In genomic region chr9:127395491-127396252, GRCh38 we compare ENCODE assay signal across 9 cellular contexts. TPM values are rescaled to one million over a fixed set of nuclear protein-coding genes. Genes with fewer than 3 reads are reported as not detected.
DNase-seq lines count a peak whose midpoint lies in the region; ATAC-seq and TF ChIP-seq lines count a peak whose summit lies in the region.
"Had no signal": no experiment of that assay in that cellular context is flagged by ENCODE, and none has a peak within 500 bp of the region (broad histone marks: within the 10 kb centered on the region; RNA-seq: fewer than 3 reads in every experiment).

No MANE protein-coding gene starts in this region.

- no peak for TF ChIP-seq EP300 in upper lobe of left lung (IDR thresholded peaks at IDR 0.05)

- H3K27ac ChIP-seq in heart left ventricle (no peak overlapping the region), right atrium auricular region (peak overlapping the region in 1 of 2 donors; percentile 1), lower lobe of right lung (peak overlapping the region; percentile 39), upper lobe of left lung (no peak overlapping the region)

- H3K36me3 ChIP-seq in heart left ventricle (peaks cover 0 to 39% (median 16%) of the 10 kb centered on the region in 9 donors), right atrium auricular region (no peaks in the 10 kb centered on the region), lower lobe of right lung (peaks cover 5% of the 10 kb centered on the region), upper lobe of left lung (peaks cover 0 to 7% (median 2%) of the 10 kb centered on the region in 4 donors)

- no peaks in the 10 kb centered on the region for H3K9me3 ChIP-seq in heart left ventricle
- H3K9me3 ChIP-seq in right atrium auricular region, result no peaks in the 10 kb centered on the region
- H3K9me3 ChIP-seq in lower lobe of right lung, result no peaks in the 10 kb centered on the region
- no peaks in the 10 kb centered on the region for H3K9me3 ChIP-seq in upper lobe of left lung

- H3K9me3 Mint-ChIP-seq in activated T-helper 2 cell treated with anti-CD3 and anti-CD28 coated beads, Interferon-gamma antibody, Interleukin-2, Interleukin-4, amounts not matched to agents 10 μg/mL and 5 μg/mL and 100 μg/mL, durations not matched to agents 14 hours and 24 hours and 36 hours, result no peaks in the 10 kb centered on the region

- H3K27me3 ChIP-seq in heart left ventricle (peaks cover 0 to 2% (median 0%) of the 10 kb centered on the region in 9 donors), right atrium auricular region (no peaks in the 10 kb centered on the region), lower lobe of right lung (ENCODE audit: low read depth) (no peaks in the 10 kb centered on the region), upper lobe of left lung (no peaks in the 10 kb centered on the region)

- intact Hi-C loops in heart left ventricle (cut with DNase I), result loop anchor here (2.0 to 10.0 kb wide), 9 partner anchors 29 to 178 kb away; partner anchors contain the start of genes LRSAM1 (in 1 of the 10), RPL12 (in 1 of the 10) and ZNF79 (in 1 of the 10)
- intact Hi-C loops in activated T-helper 2 cell treated with anti-CD3 and anti-CD28 coated beads, Interferon-gamma antibody, Interleukin-2, Interleukin-4, amounts not matched to agents 10 μg/mL and 5 μg/mL and 100 μg/mL, durations not matched to agents 14 hours and 24 hours and 36 hours (cut with micrococcal nuclease), result loop anchor here (1.0 kb wide), 1 partner anchor 7 kb away; no protein-coding TSS in a partner anchor
- intact Hi-C loops in lower lobe of right lung (cut with DNase I), result no loop called here

- ATAC-seq in heart left ventricle (no peak), lower lobe of right lung (no peak), upper lobe of left lung (ENCODE audit: low FRiP score in 2 of 2) (no peak), GM19463 (IDR thresholded peaks at IDR 0.05; ENCODE audit: unreplicated experiment) (no peak), HG03469 (IDR thresholded peaks at IDR 0.05; ENCODE audit: unreplicated experiment) (no peak)

- H3K4me1 Mint-ChIP-seq in activated T-helper 2 cell treated with anti-CD3 and anti-CD28 coated beads, Interferon-gamma antibody, Interleukin-2, Interleukin-4, amounts not matched to agents 10 μg/mL and 5 μg/mL and 100 μg/mL, durations not matched to agents 14 hours and 24 hours and 36 hours (ENCODE audit: low read depth), result peaks cover 18% of the 10 kb centered on the region

- no peak overlapping the region for H3K27ac Mint-ChIP-seq in activated T-helper 2 cell treated with anti-CD3 and anti-CD28 coated beads, Interferon-gamma antibody, Interleukin-2, Interleukin-4, amounts not matched to agents 10 μg/mL and 5 μg/mL and 100 μg/mL, durations not matched to agents 14 hours and 24 hours and 36 hours

- H3K4me1 ChIP-seq in heart left ventricle (peaks cover 0 to 26% (median 17%) of the 10 kb centered on the region in 12 donors), right atrium auricular region (peaks cover 0 to 22% of the 10 kb centered on the region in 2 donors), lower lobe of right lung (peaks cover 22% of the 10 kb centered on the region), upper lobe of left lung (peaks cover 13 to 29% (median 19%) of the 10 kb centered on the region in 4 donors)

- peaks cover 35% of the 10 kb centered on the region for H3K27me3 Mint-ChIP-seq in activated T-helper 2 cell treated with anti-CD3 and anti-CD28 coated beads, Interferon-gamma antibody, Interleukin-2, Interleukin-4, amounts not matched to agents 10 μg/mL and 5 μg/mL and 100 μg/mL, durations not matched to agents 14 hours and 24 hours and 36 hours (ENCODE audit: low read depth)

- 80 to 87% (median 84%) methylated on average over 7 of the region's 7 CpGs for WGBS in heart left ventricle, 4 donors
- 76% methylated on average over 7 of the region's 7 CpGs for WGBS in upper lobe of left lung, 2 donors

- H3K36me3 Mint-ChIP-seq in activated T-helper 2 cell treated with anti-CD3 and anti-CD28 coated beads, Interferon-gamma antibody, Interleukin-2, Interleukin-4, amounts not matched to agents 10 μg/mL and 5 μg/mL and 100 μg/mL, durations not matched to agents 14 hours and 24 hours and 36 hours (ENCODE audit: low read depth), result no peaks in the 10 kb centered on the region

- peak overlapping the region; percentile 65 for H3K4me3 Mint-ChIP-seq in activated T-helper 2 cell treated with anti-CD3 and anti-CD28 coated beads, Interferon-gamma antibody, Interleukin-2, Interleukin-4, amounts not matched to agents 10 μg/mL and 5 μg/mL and 100 μg/mL, durations not matched to agents 14 hours and 24 hours and 36 hours (ENCODE audit: low read depth)

- H3K4me3 ChIP-seq in heart left ventricle, result peak overlapping the region in 7 of 12 donors; percentile 38 to 90 (median 60)
- H3K4me3 ChIP-seq in right atrium auricular region, result peak overlapping the region in 1 of 2 donors; percentile 61
- H3K4me3 ChIP-seq in lower lobe of right lung, result peak overlapping the region; percentile 79
- peak overlapping the region in 3 of 4 donors; percentile 93 to 96 (median 95) for H3K4me3 ChIP-seq in upper lobe of left lung

- DNase-seq in heart left ventricle, result no peak
- no peak for DNase-seq in right atrium auricular region (ENCODE audit: low spot score)
- DNase-seq in activated T-helper 2 cell treated with anti-CD3 and anti-CD28 coated beads, Interferon-gamma antibody, Interleukin-2, Interleukin-4, amounts not matched to agents 10 μg/mL and 5 μg/mL and 100 μg/mL, durations not matched to agents 14 hours and 24 hours and 36 hours (ENCODE audit: low spot score), result no peak
- DNase-seq in lower lobe of right lung, result no peak
- DNase-seq in upper lobe of left lung, result no peak
- DNase-seq in activated CD4-positive, alpha-beta T cell treated with anti-CD3 and anti-CD28 coated beads, Interleukin-2, amount 50 U/mL, for 48 hours, result no peak
- DNase-seq: NCI-H1092 had no signal

- TF ChIP-seq CTCF in heart left ventricle (IDR thresholded peaks at IDR 0.05) (no peak), right atrium auricular region (IDR thresholded peaks at IDR 0.05) (no peak), lower lobe of right lung (IDR thresholded peaks at IDR 0.05) (no peak), upper lobe of left lung (IDR thresholded peaks at IDR 0.05) (no peak)

- TF ChIP-seq POLR2A in heart left ventricle (IDR thresholded peaks at IDR 0.05) (no peak), upper lobe of left lung (IDR thresholded peaks at IDR 0.05) (no peak)

RNA-seq across cellular contexts. Expression of gene SLC2A8, which starts 1.3 kb away (rescaled TPM):
- total RNA-seq in heart left ventricle (10 to 100 TPM; 12.1 to 25.0 (median 14.9) TPM), right atrium auricular region (10 to 100 TPM; 19.2 to 19.8 TPM), lower lobe of right lung (18.5 TPM), upper lobe of left lung (10 to 100 TPM in 5 of 6 donors, 1 to 10 TPM in 1; 7.0 to 27.4 (median 20.2) TPM)
- polyA plus RNA-seq in heart left ventricle, result 10 to 100 TPM; 15.6 to 22.1 TPM
- total RNA-seq in activated T-helper 2 cell treated with anti-CD3 and anti-CD28 coated beads, Interferon-gamma antibody, Interleukin-2, Interleukin-4, amounts not matched to agents 10 μg/mL and 5 μg/mL and 100 μg/mL, durations not matched to agents 14 hours and 24 hours and 36 hours, result 9.8 and 10.7 TPM in 2 replicates

RNA-seq across cellular contexts. Expression of gene ZNF79, which starts 28.5 kb away (rescaled TPM):
- total RNA-seq in heart left ventricle, result 1 to 10 TPM; 4.6 to 7.4 (median 5.8) TPM
- 1 to 10 TPM; 3.1 to 3.6 TPM for polyA plus RNA-seq in heart left ventricle
- 1 to 10 TPM; 5.7 TPM for total RNA-seq in right atrium auricular region
- 11.9 and 14.4 TPM in 2 replicates for total RNA-seq in activated T-helper 2 cell treated with anti-CD3 and anti-CD28 coated beads, Interferon-gamma antibody, Interleukin-2, Interleukin-4, amounts not matched to agents 10 μg/mL and 5 μg/mL and 100 μg/mL, durations not matched to agents 14 hours and 24 hours and 36 hours
- total RNA-seq in lower lobe of right lung, result 9.5 TPM
- 10 to 100 TPM in 2 of 6 donors, 1 to 10 TPM in 4; 6.1 to 18.9 (median 9.2) TPM for total RNA-seq in upper lobe of left lung

RNA-seq across cellular contexts. Expression of gene RPL12, which starts 55.5 kb away (rescaled TPM):
- 100 to 1,000 TPM; 408 to 937 (median 547) TPM for total RNA-seq in heart left ventricle
- 1,000 to 10,000 TPM; 1,225 to 1,523 TPM for polyA plus RNA-seq in heart left ventricle
- 1,000 to 10,000 TPM in 1 of 2 donors, 100 to 1,000 TPM in 1; 623 to 1,266 TPM for total RNA-seq in right atrium auricular region
- total RNA-seq in activated T-helper 2 cell treated with anti-CD3 and anti-CD28 coated beads, Interferon-gamma antibody, Interleukin-2, Interleukin-4, amounts not matched to agents 10 μg/mL and 5 μg/mL and 100 μg/mL, durations not matched to agents 14 hours and 24 hours and 36 hours, result 1,311 and 1,325 TPM in 2 replicates
- 1,018 TPM for total RNA-seq in lower lobe of right lung
- 1,000 to 10,000 TPM in 4 of 6 donors, 100 to 1,000 TPM in 2; 841 to 1,291 (median 1,060) TPM for total RNA-seq in upper lobe of left lung

RNA-seq across cellular contexts. Expression of gene LRSAM1, which starts 55.6 kb away (rescaled TPM):
- total RNA-seq in heart left ventricle (10 to 100 TPM; 21.9 to 42.2 (median 31.6) TPM), right atrium auricular region (10 to 100 TPM; 12.0 to 23.1 TPM), lower lobe of right lung (25.9 TPM), upper lobe of left lung (10 to 100 TPM; 12.9 to 77.5 (median 25.4) TPM)
- 10 to 100 TPM; 22.2 to 38.0 TPM for polyA plus RNA-seq in heart left ventricle
- 26.4 and 26.6 TPM in 2 replicates for total RNA-seq in activated T-helper 2 cell treated with anti-CD3 and anti-CD28 coated beads, Interferon-gamma antibody, Interleukin-2, Interleukin-4, amounts not matched to agents 10 μg/mL and 5 μg/mL and 100 μg/mL, durations not matched to agents 14 hours and 24 hours and 36 hours
